ENCODE assay signal across 12 cellular contexts in the genomic region with DNA sequence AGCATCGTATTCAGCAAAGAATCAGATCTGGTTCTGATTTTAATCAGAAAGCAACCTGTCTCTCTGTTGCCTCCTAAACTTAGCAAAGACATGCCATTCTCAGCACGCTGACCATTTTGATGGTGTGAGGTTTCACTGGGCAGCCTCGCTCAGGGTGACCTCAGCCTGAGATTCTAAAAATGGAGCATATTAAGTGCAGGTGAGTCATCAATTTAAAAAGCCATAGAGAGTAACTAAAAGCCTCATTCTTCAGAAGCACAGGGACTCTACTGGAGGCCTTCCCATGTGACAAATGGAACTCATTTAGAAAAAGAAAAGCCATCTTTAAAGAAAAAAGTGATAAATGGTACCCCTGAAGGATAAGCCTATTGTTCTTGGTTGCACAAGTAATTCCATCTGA.
DNase-seq lines count a peak whose midpoint lies in the region; ATAC-seq and TF ChIP-seq lines count a peak whose summit lies in the region.
"Had no signal": no experiment of that assay in that cellular context is flagged by ENCODE, and none has a peak within 500 bp of the region (broad histone marks: within the 10 kb centered on the region; RNA-seq: fewer than 3 reads in every experiment).

No MANE protein-coding gene starts in this region.

- H3K27me3 Mint-ChIP-seq in mesothelial cell of epicardium (ENCODE audit: low read depth): no peaks in the 10 kb centered on the region
- H3K27me3 Mint-ChIP-seq: CD4-positive, CD25-positive, alpha-beta regulatory T cell had no signal

- peak overlapping the region; percentile 60 for H3K27ac ChIP-seq in coronary artery

- H3K27me3 ChIP-seq in HAP-1 (ENCODE audit: low read depth): no peaks in the 10 kb centered on the region

- H3K4me1 ChIP-seq in HAP-1: peaks cover 10% of the 10 kb centered on the region

- TF ChIP-seq CTCF in coronary artery (IDR thresholded peaks at IDR 0.05): no peak
- no peak for TF ChIP-seq CTCF in mesothelial cell of epicardium (IDR thresholded peaks at IDR 0.05; ENCODE audit: unreplicated experiment)

- no peaks in the 10 kb centered on the region for H3K36me3 ChIP-seq in HAP-1 (replicated peaks)

- peaks cover 35% of the 10 kb centered on the region for H3K4me1 Mint-ChIP-seq in mesothelial cell of epicardium
- H3K4me1 Mint-ChIP-seq: CD4-positive, CD25-positive, alpha-beta regulatory T cell; stimulated activated effector memory CD8-positive, alpha-beta T cell treated with anti-CD3 and anti-CD28 coated beads, Interleukin-12 subunit alpha, Interleukin-12 subunit beta, amount 100 ng/mL, for 72 hours had no signal

- H3K4me3 ChIP-seq in coronary artery (peak overlapping the region; percentile 24), HAP-1 (no peak overlapping the region)

- no peaks in the 10 kb centered on the region for H3K36me3 Mint-ChIP-seq in mesothelial cell of epicardium
- H3K36me3 Mint-ChIP-seq: CD4-positive, CD25-positive, alpha-beta regulatory T cell; stimulated activated effector memory CD8-positive, alpha-beta T cell treated with anti-CD3 and anti-CD28 coated beads, Interleukin-12 subunit alpha, Interleukin-12 subunit beta, amount 100 ng/mL, for 72 hours had no signal

- no peak for ATAC-seq in GM19351 (IDR thresholded peaks at IDR 0.05; ENCODE audit: unreplicated experiment)
- ATAC-seq: activated CD8-positive, alpha-beta T cell treated with anti-CD3 and anti-CD28 coated beads, Interleukin-2, amount 10 ng/mL, durations not matched to agents 7 days and 5 days; stimulated activated effector memory CD8-positive, alpha-beta T cell treated with anti-CD3 and anti-CD28 coated beads, Interleukin-12 subunit alpha, Interleukin-12 subunit beta, amount 100 ng/mL, for 72 hours had no signal

- H3K27ac Mint-ChIP-seq in mesothelial cell of epicardium: peak overlapping the region; percentile 26
- H3K27ac Mint-ChIP-seq: activated CD8-positive, alpha-beta T cell treated with anti-CD3 and anti-CD28 coated beads, Interleukin-2, amount 10 ng/mL, durations not matched to agents 7 days and 5 days; CD4-positive, CD25-positive, alpha-beta regulatory T cell; stimulated activated effector memory CD8-positive, alpha-beta T cell treated with anti-CD3 and anti-CD28 coated beads, Interleukin-12 subunit alpha, Interleukin-12 subunit beta, amount 100 ng/mL, for 72 hours had no signal

- peak; percentile 87 for DNase-seq in DMS53 (lab: John Stamatoyannopoulos, UW)
- peak; percentile 3 for DNase-seq in HPDE6-E6E7 (ENCODE audit: extremely low spot score)
- peak; percentile 74 for DNase-seq in coronary artery (ENCODE audit: low spot score)
- DNase-seq in mesothelial cell of epicardium (ENCODE audit: low spot score in 2 of 2, unreplicated experiment in 2 of 2): no peak
- DNase-seq in HUDEP-2 (lab: John Stamatoyannopoulos, UW; ENCODE audit: unreplicated experiment in 76 of 76): no peak
- DNase-seq in HAP-1 (ENCODE audit: low spot score in 2 of 2): no peak
- no peak for DNase-seq in ureter (ENCODE audit: low spot score)
- DNase-seq: activated CD8-positive, alpha-beta T cell treated with anti-CD3 and anti-CD28 coated beads, Interleukin-2, amount 10 ng/mL, durations not matched to agents 7 days and 5 days; CD4-positive, CD25-positive, alpha-beta regulatory T cell; OCI-M1 had no signal

- no peaks in the 10 kb centered on the region for H3K9me3 ChIP-seq in HAP-1

- no peak overlapping the region for H3K4me3 Mint-ChIP-seq in mesothelial cell of epicardium
- H3K4me3 Mint-ChIP-seq: activated CD8-positive, alpha-beta T cell treated with anti-CD3 and anti-CD28 coated beads, Interleukin-2, amount 10 ng/mL, durations not matched to agents 7 days and 5 days; CD4-positive, CD25-positive, alpha-beta regulatory T cell; stimulated activated effector memory CD8-positive, alpha-beta T cell treated with anti-CD3 and anti-CD28 coated beads, Interleukin-12 subunit alpha, Interleukin-12 subunit beta, amount 100 ng/mL, for 72 hours had no signal

- H3K9me3 Mint-ChIP-seq in mesothelial cell of epicardium: no peaks in the 10 kb centered on the region
- H3K9me3 Mint-ChIP-seq: CD4-positive, CD25-positive, alpha-beta regulatory T cell; stimulated activated effector memory CD8-positive, alpha-beta T cell treated with anti-CD3 and anti-CD28 coated beads, Interleukin-12 subunit alpha, Interleukin-12 subunit beta, amount 100 ng/mL, for 72 hours had no signal

- in situ Hi-C loops in HAP-1 (cut with MboI; ENCODE audit: low sequenced_read_pairs): no loop called here

Comparison
In these comparisons a context has a peak if more than half of its experiments do, and no peak if none do; other contexts are left out.
1. DNase-seq: peak in DMS53 (single experiment), HPDE6-E6E7 (single experiment) and coronary artery (single experiment); none in mesothelial cell of epicardium (0 of 2), HUDEP-2 (0 of 76), HAP-1 (0 of 2) and ureter (single experiment).